ENCODE assay signal across 8 cellular contexts in the genomic region with DNA sequence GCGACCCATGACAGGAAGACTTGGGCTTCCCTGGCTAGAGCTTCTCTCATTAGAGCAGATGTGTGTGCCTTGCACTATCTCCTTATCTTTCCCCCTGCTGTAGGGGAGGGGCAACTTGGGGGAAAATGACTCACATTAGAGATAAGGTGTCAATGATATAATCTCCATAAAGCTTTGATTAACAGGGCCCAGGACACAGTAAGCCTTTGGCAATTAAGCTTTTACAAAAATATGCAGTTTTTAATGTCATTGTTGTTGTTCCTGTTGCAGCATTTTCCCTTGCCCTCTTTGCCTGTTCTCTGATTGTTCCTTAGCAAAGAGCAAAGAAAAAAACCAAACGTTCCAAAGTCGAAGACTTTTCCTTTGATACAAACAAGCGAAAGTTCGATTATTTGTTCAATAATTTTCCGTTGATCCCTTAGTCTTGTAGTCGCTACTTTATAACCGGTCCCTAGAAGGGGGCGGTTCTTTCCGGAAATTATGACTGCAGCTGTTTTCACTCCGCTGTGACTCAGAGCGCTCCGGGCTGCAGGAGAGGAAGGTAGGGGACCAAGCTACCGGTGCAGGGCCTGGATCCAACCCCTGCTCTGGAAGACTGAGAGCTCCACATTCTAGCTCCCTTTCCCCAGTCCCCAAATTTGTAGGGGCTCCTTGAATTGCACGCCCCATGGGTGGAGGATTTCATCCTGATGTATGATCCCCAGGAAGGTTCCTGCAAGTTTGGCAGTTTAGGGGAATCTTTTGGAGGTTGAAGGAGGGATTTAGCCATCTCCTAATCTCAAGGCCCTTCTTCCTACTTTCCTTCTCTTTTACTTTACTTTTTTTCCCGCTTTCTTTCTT. TPM values are rescaled to one million over a fixed set of nuclear protein-coding genes. Genes with fewer than 3 reads are reported as not detected.
DNase-seq lines count a peak whose midpoint lies in the region; ATAC-seq and TF ChIP-seq lines count a peak whose summit lies in the region.

VWA5A (plus strand) TSS at position 509 of the 840 bp plus-strand sequence. CDS start 2,062 bp downstream, outside the sequence.

- TF ChIP-seq POLR2A in upper lobe of left lung (IDR thresholded peaks at IDR 0.05): peak in 3 of 4 donors; percentile 61 to 90 (median 77)

- H3K9me3 ChIP-seq in heart right ventricle: no peaks in the 10 kb centered on the region
- H3K9me3 ChIP-seq in upper lobe of left lung: no peaks in the 10 kb centered on the region

- intact Hi-C loops in heart right ventricle (cut with DNase I): no loop called here
- intact Hi-C loops in posterior vena cava (cut with DNase I): no loop called here

- peak within 1 kb of the TSS; percentile 84 for H3K4me2 ChIP-seq in KMS-11

- H3K36me3 ChIP-seq in KMS-11 (ENCODE audit: insufficient read depth): no peaks in the 10 kb centered on the region
- H3K36me3 ChIP-seq in heart right ventricle: peaks cover 0 to 30% (median 0%) of the 10 kb centered on the region in 9 donors
- H3K36me3 ChIP-seq in upper lobe of left lung: peaks cover 0 to 25% (median 12%) of the 10 kb centered on the region in 4 donors

- TF ChIP-seq EP300 in upper lobe of left lung (IDR thresholded peaks at IDR 0.05): no peak

- 3 to 4% methylated on average over 16 of the region's 16 CpGs for WGBS in heart right ventricle, 2 donors
- 3 to 4% methylated on average over 14 to 16 of the region's 16 CpGs for WGBS in upper lobe of left lung, 2 donors

- no peaks in the 10 kb centered on the region for H3K79me2 ChIP-seq in KMS-11 (ENCODE audit: insufficient read depth, low read depth)

- H3K4me1 ChIP-seq in KMS-11 (ENCODE audit: low read depth, poor library complexity, severe bottlenecking) (no peaks in the 10 kb centered on the region), heart right ventricle (peaks cover 0 to 27% (median 11%) of the 10 kb centered on the region in 9 donors), upper lobe of left lung (peaks cover 3 to 9% (median 8%) of the 10 kb centered on the region in 4 donors)

- ATAC-seq in GM21786 (IDR thresholded peaks at IDR 0.05; ENCODE audit: unreplicated experiment) (peak; percentile 99), heart right ventricle (peak; percentile 93 to 99 (median 97)), upper lobe of left lung (ENCODE audit: low FRiP score in 2 of 2) (peak; percentile 93 to 97)

- H3K27ac ChIP-seq in KMS-11 (no peak within 1 kb of the TSS), heart right ventricle (peak within 1 kb of the TSS in 6 of 10 donors; percentile 2 to 77 (median 37)), upper lobe of left lung (peak within 1 kb of the TSS; percentile 57 to 77 (median 66))

- no peak for TF ChIP-seq CTCF in KMS-11 (conservative IDR thresholded peaks at IDR 0.05; ENCODE audit: low read depth, low read length)
- no peak for TF ChIP-seq CTCF in heart right ventricle (IDR thresholded peaks at IDR 0.05)
- TF ChIP-seq CTCF in upper lobe of left lung (IDR thresholded peaks at IDR 0.05): no peak

- no peaks in the 10 kb centered on the region for H4K20me1 ChIP-seq in KMS-11 (ENCODE audit: insufficient read depth)

- H3K9ac ChIP-seq in KMS-11: peak within 1 kb of the TSS; percentile 32; the same call in 1 of the 2 replicates

- peak within 1 kb of the TSS; percentile 89 for H2AFZ ChIP-seq in KMS-11 (ENCODE audit: low read depth)

- DNase-seq in ELR (ENCODE audit: low read depth) (peak; percentile 88), SW 1271 (lab: John Stamatoyannopoulos, UW) (peak; percentile 63 to 76), amniotic epithelial cell (ENCODE audit: low read depth) (peak; percentile 83), heart right ventricle (peak; percentile 49 to 82), posterior vena cava (ENCODE audit: low spot score) (peak; percentile 89), upper lobe of left lung (peak in 1 of 2 donors; percentile 85)

- H3K4me3 ChIP-seq in KMS-11 (IDR thresholded peaks at IDR 0.05; ENCODE audit: insufficient read depth, low read depth, low read length) (no peak within 1 kb of the TSS), heart right ventricle (peak within 1 kb of the TSS; percentile 7 to 72 (median 59)), upper lobe of left lung (peak within 1 kb of the TSS; percentile 54 to 74 (median 62))

- H3K27me3 ChIP-seq in KMS-11 (ENCODE audit: insufficient read depth, low read depth) (no peaks in the 10 kb centered on the region), heart right ventricle (peaks cover 0 to 10% (median 0%) of the 10 kb centered on the region in 7 donors), upper lobe of left lung (no peaks in the 10 kb centered on the region)

RNA-seq across cellular contexts. Expression of gene VWA5A, which starts in this region (rescaled TPM):
- total RNA-seq in heart right ventricle: 1 to 10 TPM; 1.6 to 8.8 (median 3.6) TPM
- polyA plus RNA-seq in heart right ventricle: 1 to 10 TPM; 1.2 to 1.6 TPM
- total RNA-seq in posterior vena cava: 10 to 100 TPM; 15.1 to 22.0 TPM
- total RNA-seq in upper lobe of left lung: 10 to 100 TPM; 16.4 to 39.0 (median 32.9) TPM
